ENCODE assay signal across 8 cellular contexts in genomic region chr5:61625682-61626620, GRCh38.
DNase-seq lines count a peak whose midpoint lies in the region; ATAC-seq and TF ChIP-seq lines count a peak whose summit lies in the region.

No MANE protein-coding gene starts in this region.

- DNase-seq in Ammon's horn (ENCODE audit: low spot score) (peak; percentile 85), OCI-M1 (lab: John Stamatoyannopoulos, UW) (peak; percentile 26), kidney glomerular epithelial cell (lab: John Stamatoyannopoulos, UW) (peak; percentile 33), smooth muscle cell (lab: John Stamatoyannopoulos, UW; ENCODE audit: unreplicated experiment) (peak; percentile 30), dedifferentiated amniotic fluid mesenchymal stem cell (ENCODE audit: extremely low spot score) (no peak)

- H3K9me3 ChIP-seq in smooth muscle cell (replicated peaks; ENCODE audit: low read depth): no peaks in the 10 kb centered on the region

- peak overlapping the region; percentile 99 for H2AFZ ChIP-seq in smooth muscle cell (ENCODE audit: low read depth)

- WGBS in smooth muscle cell (ENCODE audit: low lambda C conversion rate): 12% methylated on average over 49 of the region's 76 CpGs

- peak overlapping the region; percentile 86 for H3K4me2 ChIP-seq in smooth muscle cell

- no peaks in the 10 kb centered on the region for H3K36me3 ChIP-seq in smooth muscle cell (ENCODE audit: low read depth)

- H3F3A ChIP-seq in smooth muscle cell (ENCODE audit: low read depth): peaks cover 7% of the 10 kb centered on the region

- TF ChIP-seq CTCF in smooth muscle cell (IDR thresholded peaks at IDR 0.05; ENCODE audit: borderline replicate concordance, insufficient read depth, poor library complexity, severe bottlenecking): no peak

- no peaks in the 10 kb centered on the region for H3K79me2 ChIP-seq in smooth muscle cell (ENCODE audit: low read depth)

- peak; percentile 59 for ATAC-seq in GM21528 (IDR thresholded peaks at IDR 0.05; ENCODE audit: low FRiP score, unreplicated experiment)
- no peak for ATAC-seq in HG03460 (IDR thresholded peaks at IDR 0.05; ENCODE audit: unreplicated experiment)

- no peaks in the 10 kb centered on the region for H3K27me3 ChIP-seq in smooth muscle cell (ENCODE audit: low read depth)

- peak overlapping the region; percentile 65 for H3K4me3 ChIP-seq in smooth muscle cell

- peaks cover 7% of the 10 kb centered on the region for H3K4me1 ChIP-seq in smooth muscle cell (ENCODE audit: low read depth)

- H3K27ac ChIP-seq in cingulate gyrus (ENCODE audit: low read depth, low read length) (peak overlapping the region; percentile 86), smooth muscle cell (ENCODE audit: low read depth) (no peak overlapping the region)

- H3K9ac ChIP-seq in smooth muscle cell (ENCODE audit: low read depth): peak overlapping the region; percentile 68

- no peaks in the 10 kb centered on the region for H4K20me1 ChIP-seq in smooth muscle cell (ENCODE audit: low read depth)
